1 cellular context compared by ENCODE assay signal in the genomic region with DNA sequence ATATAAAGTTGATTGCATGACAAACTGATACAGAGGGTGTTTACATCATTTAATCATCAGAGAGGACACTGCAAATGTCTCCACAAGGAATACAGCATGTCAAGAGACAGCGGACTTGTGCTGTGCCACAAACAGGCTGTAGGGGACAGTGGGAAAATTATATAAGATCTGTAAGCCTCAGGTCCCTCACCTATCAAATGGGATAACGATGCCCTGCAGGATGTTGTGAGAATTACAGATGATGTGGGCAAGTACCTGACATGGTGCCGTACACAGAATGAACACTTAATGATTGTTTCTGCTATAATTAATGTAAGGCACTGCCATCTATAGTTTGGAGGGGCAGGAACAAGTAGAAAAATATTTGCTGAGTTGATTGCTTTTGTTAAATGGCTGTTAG.
A peak's percentile ranks its signal among the peaks of the same experiment; 100 is the strongest.
TF ChIP-seq lines count a peak whose summit lies in the region.

No MANE protein-coding gene starts in this region.

TF ChIP-seq in HepG2, 621 proteins besides CTCF, POLR2A, EP300 and RAD21 (continued from another document):
- TF ChIP-seq, protein P1, sequence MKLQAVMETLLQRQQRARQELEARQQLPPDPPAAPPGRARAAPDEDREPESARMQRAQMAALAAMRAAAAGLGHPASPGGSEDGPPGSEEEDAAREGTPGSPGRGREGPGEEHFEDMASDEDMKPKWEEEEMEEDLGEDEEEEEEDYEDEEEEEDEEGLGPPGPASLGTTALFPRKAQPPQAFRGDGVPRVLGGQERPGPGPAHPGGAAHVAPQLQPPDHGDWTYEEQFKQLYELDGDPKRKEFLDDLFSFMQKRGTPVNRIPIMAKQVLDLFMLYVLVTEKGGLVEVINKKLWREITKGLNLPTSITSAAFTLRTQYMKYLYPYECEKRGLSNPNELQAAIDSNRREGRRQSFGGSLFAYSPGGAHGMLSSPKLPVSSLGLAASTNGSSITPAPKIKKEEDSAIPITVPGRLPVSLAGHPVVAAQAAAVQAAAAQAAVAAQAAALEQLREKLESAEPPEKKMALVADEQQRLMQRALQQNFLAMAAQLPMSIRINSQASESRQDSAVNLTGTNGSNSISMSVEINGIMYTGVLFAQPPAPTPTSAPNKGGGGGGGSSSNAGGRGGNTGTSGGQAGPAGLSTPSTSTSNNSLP (IDR thresholded peaks at IDR 0.05; ENCODE audit: low read depth, low read length), result 0 out of 2 replicates have a peak, but pooled peaks have one; percentile 13
